In genomic region chr7:86776136-86776535, GRCh38 we compare ENCODE assay signal across 13 cellular contexts.
DNase-seq lines count a peak whose midpoint lies in the region; TF ChIP-seq lines count a peak whose summit lies in the region.
"Had no signal": no experiment of that assay in that cellular context is flagged by ENCODE, and none has a peak within 500 bp of the region (broad histone marks: within the 10 kb centered on the region; RNA-seq: fewer than 3 reads in every experiment).

No MANE protein-coding gene starts in this region.

- no peak for TF ChIP-seq POLR2A in thyroid gland (IDR thresholded peaks at IDR 0.05)

- WGBS in thyroid gland, 2 donors: 12 to 14% methylated on average over 1 of the region's 1 CpG

- H3K36me3 ChIP-seq in thyroid gland: no peaks in the 10 kb centered on the region
- H3K36me3 ChIP-seq: BE2C had no signal

- DNase-seq in NCI-H748 (lab: John Stamatoyannopoulos, UW; ENCODE audit: unreplicated experiment): peak; percentile 11
- no peak for DNase-seq in NCI-H748 treated with DMSO at 0.1 percent for 48 hours (lab: John Stamatoyannopoulos, UW)
- peak; percentile 46 for DNase-seq in DMS53 treated with DMSO at 0.1 percent for 48 hours (lab: John Stamatoyannopoulos, UW; ENCODE audit: unreplicated experiment)
- peak; percentile 43 for DNase-seq in globus pallidus (ENCODE audit: low spot score)
- peak; percentile 22 to 41 for DNase-seq in thyroid gland
- DNase-seq in activated CD8-positive, alpha-beta memory T cell treated with anti-CD3 and anti-CD28 coated beads, Interleukin-2, amount 50 U/mL, for 4 hours: no peak
- DNase-seq in activated CD4-positive, alpha-beta T cell treated with anti-CD3 and anti-CD28 coated beads, Interleukin-2, amount 50 U/mL, for 1 hour: no peak
- DNase-seq: BE2C; CD4-positive, alpha-beta memory T cell; H7; IMR-90 had no signal

- no peaks in the 10 kb centered on the region for H3K27me3 ChIP-seq in thyroid gland
- H3K27me3 ChIP-seq: BE2C had no signal

- H3K4me3 ChIP-seq in thyroid gland (replicated peaks in 1 of 3): no peak overlapping the region
- H3K4me3 ChIP-seq: GM23338 had no signal

- no peak for TF ChIP-seq CTCF in thyroid gland (IDR thresholded peaks at IDR 0.05)

- no peaks in the 10 kb centered on the region for H3K4me1 ChIP-seq in thyroid gland
- H3K4me1 ChIP-seq: BE2C had no signal

- no peaks in the 10 kb centered on the region for H3K9me3 ChIP-seq in thyroid gland
- H3K9me3 ChIP-seq: BE2C had no signal

- intact Hi-C loops in thyroid gland (cut with DNase I): no loop called here

- no peak overlapping the region for H3K27ac ChIP-seq in thyroid gland
- H3K27ac ChIP-seq: C4-2B had no signal

Comparison
In these comparisons a context has a peak if more than half of its experiments do, and no peak if none do; other contexts are left out.
1. DNase-seq: peak in NCI-H748 (single experiment), DMS53 treated with DMSO at 0.1 percent for 48 hours (single experiment), globus pallidus (single experiment) and thyroid gland (2 of 2); none in NCI-H748 treated with DMSO at 0.1 percent for 48 hours (single experiment), activated CD8-positive, alpha-beta memory T cell treated with anti-CD3 and anti-CD28 coated beads, Interleukin-2, amount 50 U/mL, for 4 hours (single experiment) and activated CD4-positive, alpha-beta T cell treated with anti-CD3 and anti-CD28 coated beads, Interleukin-2, amount 50 U/mL, for 1 hour (single experiment).